In the genomic region with DNA sequence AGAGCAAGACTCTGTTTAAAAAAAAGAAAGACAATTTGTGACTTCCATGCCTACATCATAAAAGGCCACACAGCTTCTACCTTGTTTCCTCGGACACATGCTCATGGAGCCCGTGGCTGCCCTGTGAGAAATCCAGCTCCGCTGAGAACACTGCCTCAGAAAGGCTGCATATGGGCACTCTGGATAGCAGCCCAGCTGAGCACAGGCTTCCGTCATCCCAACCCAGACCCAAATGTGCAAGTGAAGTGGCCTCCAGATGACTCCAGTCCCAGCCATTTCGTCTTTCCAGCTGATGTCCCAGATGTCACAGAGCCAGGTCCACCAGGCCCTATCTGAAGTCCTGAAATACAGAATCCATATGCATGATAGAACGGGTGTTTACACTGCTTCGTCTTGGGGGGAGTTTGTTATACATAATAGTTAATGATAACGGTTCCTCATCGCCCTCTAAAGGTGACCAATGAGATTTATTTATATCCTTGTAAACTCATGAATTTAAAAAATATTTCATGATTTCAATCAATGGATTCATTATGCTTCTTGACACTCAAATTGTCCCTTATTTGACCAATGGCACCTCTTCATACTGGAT, we compare ENCODE assay signal across 12 cellular contexts.
DNase-seq lines count a peak whose midpoint lies in the region; ATAC-seq and TF ChIP-seq lines count a peak whose summit lies in the region.
"Had no signal": no experiment of that assay in that cellular context is flagged by ENCODE, and none has a peak within 500 bp of the region (broad histone marks: within the 10 kb centered on the region; RNA-seq: fewer than 3 reads in every experiment).

No MANE protein-coding gene starts in this region.

- H3K4me2 ChIP-seq in DND-41 (ENCODE audit: insufficient read depth, low read length): no peak overlapping the region

- no peak overlapping the region for H2AFZ ChIP-seq in DND-41 (ENCODE audit: low read depth, low read length)

- no peak for TF ChIP-seq POLR2A in sigmoid colon (IDR thresholded peaks at IDR 0.05)

- no peak for TF ChIP-seq EP300 in sigmoid colon (IDR thresholded peaks at IDR 0.05)

- no peaks in the 10 kb centered on the region for H3K79me2 ChIP-seq in DND-41 (ENCODE audit: insufficient read depth, low read length)

- DNase-seq in DND-41 (no peak), NAMALWA (ENCODE audit: low spot score) (peak; percentile 34), choroid plexus epithelial cell (ENCODE audit: low read depth) (peak; percentile 23), occipital lobe (lab: John Stamatoyannopoulos, UW) (peak; percentile 25), DMS114 treated with DMSO at 0.1 percent for 48 hours (lab: John Stamatoyannopoulos, UW; ENCODE audit: unreplicated experiment) (no peak), sigmoid colon (no peak), left colon (no peak)
- DNase-seq: activated CD4-positive, alpha-beta T cell treated with anti-CD3 and anti-CD28 coated beads, Interleukin-2, amount 50 U/mL, for 4 hours; effector memory CD8-positive, alpha-beta T cell; small intestine had no signal

- H3K4me1 ChIP-seq in DND-41 (ENCODE audit: insufficient read depth, low read length): peaks cover 5% of the 10 kb centered on the region
- H3K4me1 ChIP-seq in sigmoid colon: peaks cover 0 to 6% (median 1%) of the 10 kb centered on the region in 4 donors

- TF ChIP-seq CTCF in DND-41 (IDR thresholded peaks at IDR 0.05; ENCODE audit: borderline replicate concordance, extremely low read depth, low read length, poor library complexity, severe bottlenecking) (peak; percentile 29), choroid plexus epithelial cell (conservative IDR thresholded peaks at IDR 0.05; ENCODE audit: low read depth, low read length) (no peak), sigmoid colon (IDR thresholded peaks at IDR 0.05) (no peak)

- H3K4me3 ChIP-seq in DND-41 (ENCODE audit: low read depth in 1 of 2, low read length in 2 of 2): no peak overlapping the region
- no peak overlapping the region for H3K4me3 ChIP-seq in choroid plexus epithelial cell (ENCODE audit: low read depth, low read length)
- H3K4me3 ChIP-seq in sigmoid colon: no peak overlapping the region

- intact Hi-C loops in sigmoid colon (cut with DNase I) (no loop called here), left colon (cut with DNase I, micrococcal nuclease) (no loop called here)

- H3K36me3 ChIP-seq in DND-41 (ENCODE audit: insufficient read depth, low read length) (no peaks in the 10 kb centered on the region), sigmoid colon (no peaks in the 10 kb centered on the region)

- WGBS in sigmoid colon, 2 donors: 73 to 76% methylated on average over 9 of the region's 9 CpGs

- H3K27ac ChIP-seq in DND-41 (ENCODE audit: low read length) (no peak overlapping the region), sigmoid colon (no peak overlapping the region)

- no peaks in the 10 kb centered on the region for H4K20me1 ChIP-seq in DND-41 (ENCODE audit: insufficient read depth, low read length)

- ATAC-seq in DND-41 (ENCODE audit: insufficient read depth, low read depth) (no peak), left colon (no peak), GM18517 (IDR thresholded peaks at IDR 0.05; ENCODE audit: unreplicated experiment) (no peak)
- ATAC-seq: activated naive CD4-positive, alpha-beta T cell treated with anti-CD3 and anti-CD28 coated beads, Interleukin-2, amount 50 U/mL, for 72 hours; effector memory CD8-positive, alpha-beta T cell had no signal

- no peaks in the 10 kb centered on the region for H3K9me3 ChIP-seq in DND-41 (ENCODE audit: insufficient read depth, low read length, severe bottlenecking)
- no peaks in the 10 kb centered on the region for H3K9me3 ChIP-seq in sigmoid colon

- no peak overlapping the region for H3K9ac ChIP-seq in DND-41 (ENCODE audit: low read depth, low read length)

- H3K27me3 ChIP-seq in DND-41 (ENCODE audit: insufficient read depth, low read length, poor library complexity) (no peaks in the 10 kb centered on the region), sigmoid colon (no peaks in the 10 kb centered on the region)

Comparison
In these comparisons a context has a peak if more than half of its experiments do, and no peak if none do; other contexts are left out.
1. DNase-seq: peak in NAMALWA (single experiment), choroid plexus epithelial cell (single experiment) and occipital lobe (single experiment); none in DND-41 (single experiment), DMS114 treated with DMSO at 0.1 percent for 48 hours (single experiment), sigmoid colon (single experiment) and left colon (0 of 2).